Comparison of ENCODE assay signal across 8 cellular contexts in genomic region chr12:52006726-52007157, GRCh38. TPM values are rescaled to one million over a fixed set of nuclear protein-coding genes. Genes with fewer than 3 reads are reported as not detected.
DNase-seq lines count a peak whose midpoint lies in the region; ATAC-seq, FAIRE-seq and TF ChIP-seq lines count a peak whose summit lies in the region.

Gene TAMALIN (plus strand): TSS chr12:52006946. CDS start chr12:52007020, 74 bp downstream.

- H3K27ac Mint-ChIP-seq in CD4-positive, alpha-beta T cell: peak within 1 kb of the TSS; percentile 90
- H3K27ac Mint-ChIP-seq in activated CD8-positive, alpha-beta T cell treated with anti-CD3 and anti-CD28 coated beads, Interleukin-2, amount 10 ng/mL, durations not matched to agents 7 days and 5 days: peak within 1 kb of the TSS; percentile 85
- peak within 1 kb of the TSS; percentile 88 for H3K27ac Mint-ChIP-seq in mesothelial cell of epicardium

- peak; percentile 74 to 87 (median 81) for DNase-seq in CD4-positive, alpha-beta T cell
- DNase-seq in NCI-H1048 (lab: John Stamatoyannopoulos, UW) (peak; percentile 62), H1 (ENCODE audit: low read depth in 1 of 2, low spot score in 2 of 2) (no peak), mesothelial cell of epicardium (ENCODE audit: low spot score in 2 of 2, unreplicated experiment in 2 of 2) (peak; percentile 57 to 77)
- peak; percentile 80 for DNase-seq in activated CD8-positive, alpha-beta T cell treated with anti-CD3 and anti-CD28 coated beads, Interleukin-2, amount 10 ng/mL, durations not matched to agents 7 days and 5 days
- DNase-seq in stimulated activated CD8-positive, alpha-beta memory T cell treated with anti-CD3 and anti-CD28 coated beads, Interleukin-2, amount 100 ng/mL, for 1 hour (ENCODE audit: low read depth in 2 of 2): peak; percentile 62 to 77

- no peaks in the 10 kb centered on the region for H3K9me3 Mint-ChIP-seq in CD4-positive, alpha-beta T cell
- no peaks in the 10 kb centered on the region for H3K9me3 Mint-ChIP-seq in activated CD8-positive, alpha-beta T cell treated with anti-CD3 and anti-CD28 coated beads, Interleukin-2, amount 10 ng/mL, durations not matched to agents 7 days and 5 days (ENCODE audit: insufficient read depth)
- H3K9me3 Mint-ChIP-seq in mesothelial cell of epicardium: no peaks in the 10 kb centered on the region

- peak within 1 kb of the TSS; percentile 11; the same call in 1 of the 2 replicates for H2AFZ ChIP-seq in H1 (ENCODE audit: low read length)

- H2BK15ac ChIP-seq in H1 (ENCODE audit: low read length): peak within 1 kb of the TSS; percentile 38; the same call in 1 of the 2 replicates

- H3K56ac ChIP-seq in H1 (replicated peaks; ENCODE audit: insufficient read length, low read depth, low read length): no peak within 1 kb of the TSS

- peaks cover 39% of the 10 kb centered on the region for H3K36me3 Mint-ChIP-seq in CD4-positive, alpha-beta T cell (ENCODE audit: low read depth)
- H3K36me3 Mint-ChIP-seq in activated CD8-positive, alpha-beta T cell treated with anti-CD3 and anti-CD28 coated beads, Interleukin-2, amount 10 ng/mL, durations not matched to agents 7 days and 5 days (ENCODE audit: low read depth): peaks cover 6% of the 10 kb centered on the region
- no peaks in the 10 kb centered on the region for H3K36me3 Mint-ChIP-seq in mesothelial cell of epicardium

- H3K23ac ChIP-seq in H1 (ENCODE audit: insufficient read length): no peak within 1 kb of the TSS

- H3K18ac ChIP-seq in H1 (ENCODE audit: extremely low read depth, low read length): peak within 1 kb of the TSS; percentile 56

- ATAC-seq in CD4-positive, alpha-beta T cell (ENCODE audit: poor library complexity): peak; percentile 69
- ATAC-seq in activated CD8-positive, alpha-beta T cell treated with anti-CD3 and anti-CD28 coated beads, Interleukin-2, amount 10 ng/mL, durations not matched to agents 7 days and 5 days: peak; percentile 79
- no peak for ATAC-seq in GM19467 (IDR thresholded peaks at IDR 0.05; ENCODE audit: unreplicated experiment)
- no peak for ATAC-seq in HG02678 (IDR thresholded peaks at IDR 0.05; ENCODE audit: unreplicated experiment)

- WGBS in H1 (ENCODE audit: extremely low coverage in 1 of 2, insufficient coverage in 1 of 2, insufficient read length in 1 of 2, insufficient replicate concordance in 2 of 2, low coverage in 1 of 2, low lambda C conversion rate in 2 of 2, missing lambda C conversion rate in 1 of 2), 2 experiments: 2% methylated on average over 10 of the region's 60 CpGs; no CpG with 5 or more reads in 1 of the 2 experiments

- no peak for TF ChIP-seq CTCF in CD4-positive, alpha-beta T cell (IDR thresholded peaks at IDR 0.05)
- TF ChIP-seq CTCF in H1 (IDR thresholded peaks at IDR 0.05; ENCODE audit: control extremely low read depth in 1 of 3, insufficient read depth in 1 of 3, low read depth in 1 of 3, low read length in 3 of 3) (no peak), mesothelial cell of epicardium (IDR thresholded peaks at IDR 0.05; ENCODE audit: unreplicated experiment) (no peak)

- H3K4me1 Mint-ChIP-seq in CD4-positive, alpha-beta T cell (ENCODE audit: low read depth): peaks cover 21% of the 10 kb centered on the region
- peaks cover 32% of the 10 kb centered on the region for H3K4me1 Mint-ChIP-seq in activated CD8-positive, alpha-beta T cell treated with anti-CD3 and anti-CD28 coated beads, Interleukin-2, amount 10 ng/mL, durations not matched to agents 7 days and 5 days (ENCODE audit: low read depth)
- H3K4me1 Mint-ChIP-seq in mesothelial cell of epicardium: peaks cover 32% of the 10 kb centered on the region

- no peak for TF ChIP-seq RAD21 in H1 (IDR thresholded peaks at IDR 0.05 in 1 of 2, conservative IDR thresholded peaks at IDR 0.05 in 1 of 2; ENCODE audit: low read depth in 2 of 2, low read length in 2 of 2)

- CTCF ChIA-PET in CD4-positive, alpha-beta T cell (lab: Charles Lee): interaction anchor here (1.8 to 10.8 kb wide), 3 partner anchors 14 to 25 kb away, joined by 9 to 184 read pairs (median 21); no protein-coding TSS in a partner anchor
- CTCF ChIA-PET in activated CD8-positive, alpha-beta T cell treated with anti-CD3 and anti-CD28 coated beads, Interleukin-2, amount 10 ng/mL, durations not matched to agents 7 days and 5 days (lab: Charles Lee): interaction anchor here (0.7 to 12.9 kb wide), 3 partner anchors 14 to 26 kb away, joined by 4 to 301 read pairs (median 15); no protein-coding TSS in a partner anchor
- CTCF ChIA-PET in H1 (lab: Charles Lee; ENCODE audit: partially characterized antibody): interaction anchor here (0.8 to 38.2 kb wide), 6 partner anchors 10 to 76 kb away, joined by 3 to 1249 read pairs (median 7); no protein-coding TSS in a partner anchor

- H3K79me1 ChIP-seq in H1 (ENCODE audit: low read depth, low read length): no peaks in the 10 kb centered on the region

- peak within 1 kb of the TSS; percentile 46 to 74 (median 52) for H3K4me3 ChIP-seq in H1 (ENCODE audit: extremely low read depth in 1 of 4, insufficient read depth in 2 of 4, low read depth in 3 of 4, low read length in 4 of 4)

- H3K23me2 ChIP-seq in H1 (ENCODE audit: low read depth, low read length): peaks cover 10% of the 10 kb centered on the region; the same call in 1 of the 2 replicates

- peak within 1 kb of the TSS; percentile 21; the same call in 1 of the 2 replicates for H2BK20ac ChIP-seq in H1 (ENCODE audit: low read length)

- H3K4me1 ChIP-seq in H1 (replicated peaks in 1 of 4; ENCODE audit: control insufficient read depth in 3 of 4, insufficient read depth in 4 of 4, low read length in 3 of 4): peaks cover 5 to 34% (median 20%) of the 10 kb centered on the region in 4 experiments

- no peak within 1 kb of the TSS; the same call in 1 of the 2 replicates for H2BK5ac ChIP-seq in H1 (ENCODE audit: low read depth, low read length)

- no peak within 1 kb of the TSS for H2AK5ac ChIP-seq in H1 (ENCODE audit: low read depth, low read length)

- no peak within 1 kb of the TSS for H4K91ac ChIP-seq in H1 (replicated peaks; ENCODE audit: insufficient read length, low read length)

- TF ChIP-seq POLR2A in H1 (IDR thresholded peaks at IDR 0.05; ENCODE audit: control extremely low read depth in 1 of 2, low read depth in 2 of 2, low read length in 2 of 2): no peak

- POLR2A ChIA-PET in CD4-positive, alpha-beta T cell (lab: Charles Lee): interaction anchor here (1.0 to 5.8 kb wide), 7 partner anchors 13 to 999 kb away, joined by 3 to 73 read pairs (median 7); partner anchors contain the start of genes ATG101, EIF4B and NR4A1
- POLR2A ChIA-PET in activated CD8-positive, alpha-beta T cell treated with anti-CD3 and anti-CD28 coated beads, Interleukin-2, amount 10 ng/mL, durations not matched to agents 7 days and 5 days (lab: Charles Lee): interaction anchor here (0.6 to 1.7 kb wide), 5 partner anchors 14 to 137 kb away, joined by 3 to 5 read pairs (median 3); no protein-coding TSS in a partner anchor
- POLR2A ChIA-PET in H1 (lab: Charles Lee; ENCODE audit: partially characterized antibody): interaction anchor here (0.8 to 6.5 kb wide), 7 partner anchors 9 to 41 kb away, joined by 3 to 62 read pairs (median 5); no protein-coding TSS in a partner anchor

- no peak within 1 kb of the TSS for H3K4ac ChIP-seq in H1 (replicated peaks; ENCODE audit: insufficient read length, low read depth, low read length)

- no peaks in the 10 kb centered on the region for H3K27me3 ChIP-seq in CD4-positive, alpha-beta T cell (ENCODE audit: control insufficient read depth, insufficient read depth, low read length)
- peaks cover 19 to 51% (median 47%) of the 10 kb centered on the region in 4 experiments for H3K27me3 ChIP-seq in H1 (replicated peaks in 1 of 4; ENCODE audit: control insufficient read depth in 3 of 4, extremely low read depth in 1 of 4, insufficient read depth in 3 of 4, low read length in 3 of 4)

- no peak within 1 kb of the TSS for H2BK12ac ChIP-seq in H1 (ENCODE audit: low read depth, low read length)

- no peak within 1 kb of the TSS for H2BK120ac ChIP-seq in H1 (replicated peaks; ENCODE audit: low read depth, low read length)

- peak within 1 kb of the TSS; percentile 97 for H3K4me3 Mint-ChIP-seq in CD4-positive, alpha-beta T cell
- H3K4me3 Mint-ChIP-seq in activated CD8-positive, alpha-beta T cell treated with anti-CD3 and anti-CD28 coated beads, Interleukin-2, amount 10 ng/mL, durations not matched to agents 7 days and 5 days: peak within 1 kb of the TSS; percentile 87
- H3K4me3 Mint-ChIP-seq in mesothelial cell of epicardium: peak within 1 kb of the TSS; percentile 82

- no peaks in the 10 kb centered on the region; a peak in 1 of 8 replicates for H3K36me3 ChIP-seq in H1 (ENCODE audit: control insufficient read depth in 2 of 4, insufficient read depth in 4 of 4, low read length in 3 of 4)

- no peak for TF ChIP-seq EP300 in H1 (IDR thresholded peaks at IDR 0.05; ENCODE audit: borderline replicate concordance in 1 of 2, low read depth in 2 of 2, low read length in 2 of 2)

- no peak within 1 kb of the TSS for H4K5ac ChIP-seq in H1 (ENCODE audit: insufficient read length, low read depth, low read length)

- H4K8ac ChIP-seq in H1 (ENCODE audit: extremely low read depth, insufficient read depth, low read length): peak within 1 kb of the TSS; percentile 78

- no peaks in the 10 kb centered on the region for H3K9me3 ChIP-seq in CD4-positive, alpha-beta T cell (ENCODE audit: control insufficient read depth, low read length)
- H3K9me3 ChIP-seq in H1 (ENCODE audit: insufficient read depth in 2 of 2, low read depth in 1 of 2, low read length in 1 of 2): no peaks in the 10 kb centered on the region

- no peak for FAIRE-seq in H1 (lab: Jason Lieb, UNC)

- no peaks in the 10 kb centered on the region for H4K20me1 ChIP-seq in H1 (replicated peaks in 1 of 2; ENCODE audit: control insufficient read depth in 1 of 2, insufficient read depth in 2 of 2, low read length in 2 of 2)

- no peaks in the 10 kb centered on the region for H3K27me3 Mint-ChIP-seq in CD4-positive, alpha-beta T cell
- H3K27me3 Mint-ChIP-seq in activated CD8-positive, alpha-beta T cell treated with anti-CD3 and anti-CD28 coated beads, Interleukin-2, amount 10 ng/mL, durations not matched to agents 7 days and 5 days (ENCODE audit: low read depth): peaks cover 14% of the 10 kb centered on the region
- peaks cover 43% of the 10 kb centered on the region for H3K27me3 Mint-ChIP-seq in mesothelial cell of epicardium (ENCODE audit: low read depth)

- H3K14ac ChIP-seq in H1 (ENCODE audit: insufficient read length): no peak within 1 kb of the TSS

- H3K4me2 ChIP-seq in H1 (ENCODE audit: insufficient read depth in 1 of 2, low read depth in 2 of 2, low read length in 2 of 2): peak within 1 kb of the TSS; percentile 66 to 91

- H3K27ac ChIP-seq in CD4-positive, alpha-beta T cell (ENCODE audit: low read depth, low read length): peak within 1 kb of the TSS; percentile 75
- H3K27ac ChIP-seq in H1 (ENCODE audit: low read depth, low read length): no peak within 1 kb of the TSS

- H3K79me2 ChIP-seq in H1 (ENCODE audit: control insufficient read depth in 1 of 2, insufficient read depth in 2 of 2, low read length in 2 of 2): no peaks in the 10 kb centered on the region

- intact Hi-C loops in CD4-positive, alpha-beta T cell (cut with DNase I, micrococcal nuclease): loop anchor here (1.0 to 2.0 kb wide), 3 partner anchors 18 to 55 kb away; partner anchors contain the start of genes ACVR1B (in 1 of the 2) and NR4A1 (in 1 of the 2)

- no peak within 1 kb of the TSS; a peak in 1 of 7 replicates for H3K9ac ChIP-seq in H1 (replicated peaks in 1 of 4; ENCODE audit: extremely low read depth in 1 of 4, low read depth in 3 of 4, low read length in 3 of 4)

RNA-seq across cellular contexts. Expression of gene TAMALIN, which starts in this region (rescaled TPM):
- 100 to 1,000 TPM; 495 to 525 TPM for total RNA-seq in CD4-positive, alpha-beta T cell
- total RNA-seq in activated CD8-positive, alpha-beta T cell treated with anti-CD3 and anti-CD28 coated beads, Interleukin-2, amount 10 ng/mL, durations not matched to agents 7 days and 5 days: 10 to 100 TPM; 11.0 to 12.5 TPM
- 4.1 and 4.9 TPM in 2 replicates for total RNA-seq in H1 (2021; fragmentation: NEBNext Ultra II Directional; extraction: Animal tissue kit (Norgen Biotek cat#: 25700))
- 2.6 and 3.2 TPM in 2 replicates for polyA plus RNA-seq in H1 (2011; rRNA removed)
- polyA plus RNA-seq in H1 (2011; cell fraction: cytosol; rRNA removed): 3.5 TPM
- 4.6 TPM for polyA plus RNA-seq in H1 (2011; cell fraction: nucleus; rRNA removed)
- polyA plus RNA-seq in H1 (2012, experiment 1 of 2): 3.1 to 5.3 TPM (median 5.1 TPM) in 4 replicates
- 7.8 TPM for polyA plus RNA-seq in H1 (2012, experiment 2 of 2)
- polyA plus RNA-seq in H1 (2013, experiment 1 of 2): 2.1 TPM
- polyA plus RNA-seq in H1 (2013, experiment 2 of 2): 2.2 TPM
- 2.1 and 5.8 TPM in 2 replicates for polyA minus RNA-seq in H1 (2011; rRNA and poly(A)+ RNA removed)
- 4.4 TPM for polyA minus RNA-seq in H1 (2011; cell fraction: cytosol; rRNA and poly(A)+ RNA removed)
- 6.3 TPM for polyA minus RNA-seq in H1 (2011; cell fraction: nucleus; rRNA and poly(A)+ RNA removed)
- 20.3 to 24.3 TPM (median 22.0 TPM) in 3 replicates for total RNA-seq in mesothelial cell of epicardium

Comparison
In these comparisons a context has a peak if more than half of its experiments do, and no peak if none do; other contexts are left out.
1. RNA of gene TAMALIN (total RNA-seq): 495 to 525 TPM in CD4-positive, alpha-beta T cell; 20.3 to 24.3 TPM in mesothelial cell of epicardium, 11.0 to 12.5 TPM in activated CD8-positive, alpha-beta T cell treated with anti-CD3 and anti-CD28 coated beads, Interleukin-2, amount 10 ng/mL, durations not matched to agents 7 days and 5 days and 4.1 to 4.9 TPM in H1; every median in the first group is over 10 times any median in the second.
2. ATAC-seq: peak in CD4-positive, alpha-beta T cell (single experiment) and activated CD8-positive, alpha-beta T cell treated with anti-CD3 and anti-CD28 coated beads, Interleukin-2, amount 10 ng/mL, durations not matched to agents 7 days and 5 days (single experiment); none in GM19467 (single experiment) and HG02678 (single experiment).
3. DNase-seq: peak in CD4-positive, alpha-beta T cell (10 of 10), NCI-H1048 (single experiment), activated CD8-positive, alpha-beta T cell treated with anti-CD3 and anti-CD28 coated beads, Interleukin-2, amount 10 ng/mL, durations not matched to agents 7 days and 5 days (single experiment), mesothelial cell of epicardium (2 of 2) and stimulated activated CD8-positive, alpha-beta memory T cell treated with anti-CD3 and anti-CD28 coated beads, Interleukin-2, amount 100 ng/mL, for 1 hour (2 of 2); none in H1 (0 of 2).
4. Peak in every context shown above with its lines, with median percentiles within 50 percentile points of each other: H3K27ac Mint-ChIP-seq and H3K4me3 Mint-ChIP-seq.